In genomic region chr17:56988901-56989572, GRCh38 we compare ENCODE assay signal across 6 cellular contexts.
"Had no signal": no experiment of that assay in that cellular context is flagged by ENCODE, and none has a peak within 500 bp of the region (broad histone marks: within the 10 kb centered on the region; RNA-seq: fewer than 3 reads in every experiment).

No MANE protein-coding gene starts in this region.

- DNase-seq: GM23248, GOT3, H7, IMR-90 had no signal

- ATAC-seq: HCT116, K562 had no signal
